In genomic region chr12:44697489-44697888, GRCh38 we compare ENCODE assay signal across 25 cellular contexts.
"Had no signal": no experiment of that assay in that cellular context is flagged by ENCODE, and none has a peak within 500 bp of the region (broad histone marks: within the 10 kb centered on the region; RNA-seq: fewer than 3 reads in every experiment).

No MANE protein-coding gene starts in this region.

- H3K9me3 ChIP-seq: stomach, suprapubic skin, testis, thoracic aorta, thyroid gland, tibial artery, tibial nerve, transverse colon, upper lobe of left lung, upper lobe of right lung, uterus, vagina had no signal

- H3K4me3 ChIP-seq: stomach, suprapubic skin, testis, thoracic aorta, thyroid gland, tibial artery, tibial nerve, transverse colon, upper lobe of left lung, upper lobe of right lung, uterus, vagina had no signal

- H3K27ac ChIP-seq: stomach, suprapubic skin, testis, thoracic aorta, thyroid gland, tibial artery, tibial nerve, transverse colon, upper lobe of left lung, upper lobe of right lung, uterus, vagina had no signal

- ATAC-seq: stimulated activated effector memory CD8-positive, alpha-beta T cell treated with anti-CD3 and anti-CD28 coated beads, Interleukin-12 subunit alpha, Interleukin-12 subunit beta, amount 100 ng/mL, for 72 hours; stimulated activated naive B cell treated with anti-CD40 and anti-IgM and Interleukin-4, amounts not matched to agents 10 μg/mL and 1 μg/mL and 100 μg/mL, for 72 hours; stimulated activated naive CD8-positive, alpha-beta T cell treated with anti-CD3 and anti-CD28 coated beads, Interleukin-15, amount 100 ng/mL, for 72 hours; stimulated activated naive CD8-positive, alpha-beta T cell treated with anti-CD3 and anti-CD28 coated beads, Interleukin-15, Interleukin-2, amounts not matched to agents 100 U/mL and 50 U/mL, for 24 hours; upper lobe of right lung had no signal

- DNase-seq: stimulated activated CD4-positive, alpha-beta T cell treated with anti-CD3 and anti-CD28 coated beads, Interleukin-2, amount 100 ng/mL, for 48 hours; stimulated activated CD4-positive, alpha-beta T cell treated with anti-CD3 and anti-CD28 coated beads, Interleukin-4, amount 100 ng/mL, for 1 hour; stimulated activated CD4-positive, alpha-beta T cell treated with anti-CD3 and anti-CD28 coated beads, Interleukin-4, amount 100 ng/mL, for 24 hours; stimulated activated CD4-positive, alpha-beta T cell treated with anti-CD3 and anti-CD28 coated beads, Interleukin-4, amount 100 ng/mL, for 4 hours; stimulated activated CD8-positive, alpha-beta memory T cell treated with anti-CD3 and anti-CD28 coated beads, Interleukin-4, amount 100 ng/mL, for 48 hours; stimulated activated naive B cell treated with anti-CD40 and anti-IgM and Interleukin-4, amounts not matched to agents 10 μg/mL and 1 μg/mL and 100 μg/mL, for 72 hours; stimulated activated naive CD4-positive, alpha-beta T cell; stimulated activated naive CD4-positive, alpha-beta T cell treated with Interleukin-2 at 50 U/mL for 16 hours; stimulated activated naive CD8-positive, alpha-beta T cell treated with anti-CD3 and anti-CD28 coated beads, Interleukin-15, amount 100 ng/mL, for 72 hours; stimulated activated naive CD8-positive, alpha-beta T cell treated with anti-CD3 and anti-CD28 coated beads, Interleukin-15, Interleukin-2, amounts not matched to agents 100 U/mL and 50 U/mL, for 24 hours; stomach; substantia nigra; testis; thyroid gland; tibial artery; transverse colon; trophoblast cell; upper lobe of left lung; upper lobe of right lung; uterus had no signal

- H3K36me3 ChIP-seq: stomach, suprapubic skin, thoracic aorta, thyroid gland, tibial artery, tibial nerve, transverse colon, upper lobe of left lung, upper lobe of right lung, uterus, vagina had no signal

- H3K27me3 ChIP-seq: stomach, suprapubic skin, testis, thyroid gland, tibial artery, tibial nerve, transverse colon, upper lobe of left lung, upper lobe of right lung, uterus, vagina had no signal

- H3K4me1 ChIP-seq: stomach, suprapubic skin, testis, thyroid gland, tibial artery, tibial nerve, transverse colon, upper lobe of left lung, upper lobe of right lung, uterus, vagina had no signal
